Comparison of ENCODE assay signal across 10 cellular contexts in the genomic region with DNA sequence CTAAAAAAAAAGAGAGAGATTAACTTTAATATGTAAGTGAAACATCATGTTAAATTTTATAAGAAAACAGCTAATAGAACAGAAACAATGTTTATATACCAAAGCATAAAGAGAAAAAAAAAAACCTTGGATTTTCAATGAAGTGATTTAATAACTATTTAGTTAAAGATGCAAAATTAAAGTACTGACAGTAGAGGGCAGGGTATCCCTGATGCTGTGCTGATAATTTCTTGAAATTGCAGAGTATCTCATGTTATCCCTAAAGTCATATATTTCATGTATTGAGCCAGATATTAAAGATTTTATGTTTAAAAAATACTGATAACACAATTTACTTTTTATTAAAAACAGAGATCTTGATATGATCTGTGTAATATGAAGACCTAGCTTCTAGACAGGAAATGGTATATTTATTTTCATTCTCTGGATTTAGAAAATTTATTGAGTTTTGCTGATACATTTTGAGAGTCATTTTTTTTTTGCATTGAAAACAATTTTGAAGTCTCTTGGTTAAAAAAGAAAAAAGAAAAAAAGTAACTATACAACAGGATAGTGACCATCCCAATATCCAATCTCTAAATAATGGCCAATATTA.
DNase-seq lines count a peak whose midpoint lies in the region; FAIRE-seq and TF ChIP-seq lines count a peak whose summit lies in the region.
"Had no signal": no experiment of that assay in that cellular context is flagged by ENCODE, and none has a peak within 500 bp of the region (broad histone marks: within the 10 kb centered on the region; RNA-seq: fewer than 3 reads in every experiment).

No MANE protein-coding gene starts in this region.

- no peak overlapping the region for H3K4me3 ChIP-seq in LNCaP clone FGC (ENCODE audit: low read depth, low read length)
- H3K4me3 ChIP-seq in lower leg skin (ENCODE audit: low read depth, poor library complexity, severe bottlenecking): no peak overlapping the region

- no peak for FAIRE-seq in GM19239 (lab: Jason Lieb, UNC)

- intact Hi-C loops in lower leg skin (cut with DNase I; ENCODE audit: low total_unique reads): no loop called here

- TF ChIP-seq POLR2A in lower leg skin (IDR thresholded peaks at IDR 0.05): no peak

- DNase-seq in AG20443 (ENCODE audit: low spot score) (peak; percentile 16), LNCaP clone FGC (ENCODE audit: low read depth) (no peak), cerebellar cortex (ENCODE audit: low spot score) (peak; percentile 44), lung microvascular endothelial cell (ENCODE audit: low read depth in 2 of 2) (peak; percentile 32 to 46), D341Med (ENCODE audit: low spot score) (no peak), SKM-1 (lab: John Stamatoyannopoulos, UW; ENCODE audit: unreplicated experiment) (no peak), lower leg skin (ENCODE audit: low spot score in 2 of 2) (no peak), GM19239 (ENCODE audit: insufficient read length, low spot score) (no peak)
- DNase-seq: activated T-cell treated with anti-CD3 and anti-CD28 coated beads, Interleukin-2, amount 50 U/mL, for 48 hours; retina had no signal

- TF ChIP-seq CTCF in LNCaP clone FGC (IDR thresholded peaks at IDR 0.05; ENCODE audit: control insufficient read depth, extremely low read depth, insufficient read depth) (peak; percentile 60), lower leg skin (IDR thresholded peaks at IDR 0.05) (no peak)

Comparison
In these comparisons a context has a peak if more than half of its experiments do, and no peak if none do; other contexts are left out.
1. DNase-seq: peak in AG20443 (single experiment), cerebellar cortex (single experiment) and lung microvascular endothelial cell (2 of 2); none in LNCaP clone FGC (single experiment), D341Med (single experiment), SKM-1 (single experiment), lower leg skin (0 of 2) and GM19239 (single experiment).